Comparison of ENCODE assay signal across 1 cellular context in the genomic region with DNA sequence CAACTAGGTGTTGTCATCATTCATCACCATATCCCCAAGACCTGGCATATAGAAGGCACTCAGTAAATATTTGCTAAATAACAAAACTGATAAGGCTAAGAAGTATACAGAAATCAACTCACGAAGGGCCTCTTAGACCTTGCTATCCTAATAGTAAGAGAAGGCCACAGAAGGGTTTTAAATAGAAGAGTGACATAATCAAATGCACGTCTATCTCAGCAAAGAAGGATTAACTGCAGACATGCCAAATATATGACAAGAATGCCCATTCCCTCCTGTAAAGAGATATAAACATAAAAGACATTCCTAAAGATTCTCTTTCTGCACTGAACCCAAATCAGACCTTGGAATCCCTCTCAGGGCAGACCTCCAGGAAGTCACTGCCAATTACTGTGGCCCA.
TF ChIP-seq lines count a peak whose summit lies in the region.

No MANE protein-coding gene starts in this region.

TF ChIP-seq in WTC11, 78 proteins besides CTCF, POLR2A, EP300 and RAD21 (continued from another document):
- TF ChIP-seq AR (CRISPR knock-in tag; IDR thresholded peaks at IDR 0.05) = no peak
- TF ChIP-seq NFATC4 (CRISPR knock-in tag; IDR thresholded peaks at IDR 0.05) = no peak
- TF ChIP-seq ERG (CRISPR knock-in tag; IDR thresholded peaks at IDR 0.05) = no peak
- TF ChIP-seq, protein P1, sequence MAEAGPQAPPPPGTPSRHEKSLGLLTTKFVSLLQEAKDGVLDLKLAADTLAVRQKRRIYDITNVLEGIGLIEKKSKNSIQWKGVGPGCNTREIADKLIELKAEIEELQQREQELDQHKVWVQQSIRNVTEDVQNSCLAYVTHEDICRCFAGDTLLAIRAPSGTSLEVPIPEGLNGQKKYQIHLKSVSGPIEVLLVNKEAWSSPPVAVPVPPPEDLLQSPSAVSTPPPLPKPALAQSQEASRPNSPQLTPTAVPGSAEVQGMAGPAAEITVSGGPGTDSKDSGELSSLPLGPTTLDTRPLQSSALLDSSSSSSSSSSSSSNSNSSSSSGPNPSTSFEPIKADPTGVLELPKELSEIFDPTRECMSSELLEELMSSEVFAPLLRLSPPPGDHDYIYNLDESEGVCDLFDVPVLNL (CRISPR knock-in tag; IDR thresholded peaks at IDR 0.05; ENCODE audit: borderline replicate concordance, low read depth) = no peak
- TF ChIP-seq CBFB (CRISPR knock-in tag; IDR thresholded peaks at IDR 0.05; ENCODE audit: low read depth) = no peak
